8 cellular contexts compared by ENCODE assay signal in the genomic region with DNA sequence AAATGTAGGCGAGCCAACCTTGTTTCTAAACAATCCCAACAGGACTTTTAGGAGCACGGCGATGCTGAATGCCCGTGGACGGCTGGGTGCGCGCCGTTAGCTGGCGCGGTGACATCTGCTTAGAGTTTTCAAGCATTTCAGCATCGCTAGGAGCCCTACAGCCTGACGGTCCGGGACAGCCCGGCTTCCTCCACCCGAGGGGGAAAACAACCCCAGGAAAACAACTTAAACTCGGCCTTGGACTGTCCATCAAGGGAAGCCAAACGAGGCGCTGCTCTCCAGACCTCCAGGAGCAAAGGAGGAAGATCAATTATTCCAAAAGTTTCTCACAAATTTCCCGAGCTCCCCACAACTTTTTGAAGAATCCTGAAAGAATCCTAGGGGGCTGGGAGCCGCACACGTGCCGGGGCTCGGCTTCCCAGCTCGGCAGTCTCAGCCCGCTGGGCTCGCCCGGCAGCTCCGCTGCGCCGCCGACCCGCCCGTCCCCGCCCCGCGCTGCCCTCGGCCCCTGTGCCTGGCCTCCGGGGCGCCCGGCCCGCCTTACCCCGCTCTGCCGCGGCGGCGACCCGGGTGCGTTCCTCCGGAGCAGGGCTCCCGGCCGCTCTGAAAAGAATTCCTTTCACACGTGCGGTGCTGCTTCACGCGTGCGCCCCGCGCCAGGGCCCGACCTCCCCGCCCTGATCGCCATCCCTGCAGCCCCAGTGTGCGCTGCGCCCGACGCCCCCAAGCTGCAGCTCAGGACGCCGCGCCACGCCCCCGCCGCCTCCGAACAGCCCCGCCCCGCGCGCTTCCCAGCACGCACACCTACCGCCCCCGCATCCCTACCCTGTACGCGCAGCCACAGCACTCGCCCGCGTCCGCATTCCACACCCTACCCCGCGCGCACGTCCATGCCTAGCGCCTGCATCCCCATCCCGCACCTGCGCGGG. TPM values are rescaled to one million over a fixed set of nuclear protein-coding genes. Genes with fewer than 3 reads are reported as not detected.
DNase-seq lines count a peak whose midpoint lies in the region; ATAC-seq and TF ChIP-seq lines count a peak whose summit lies in the region.

A gene (minus strand): TSS at position 707 of the 929 bp plus-strand sequence. CDS start 17,764 bp downstream, outside the sequence.

- no peak for TF ChIP-seq RAD21 in Ishikawa (IDR thresholded peaks at IDR 0.05; ENCODE audit: low read depth)

- TF ChIP-seq CTCF in epithelial cell of proximal tubule (conservative IDR thresholded peaks at IDR 0.05; ENCODE audit: low read depth, low read length): no peak
- no peak for TF ChIP-seq CTCF in neural crest cell (conservative IDR thresholded peaks at IDR 0.05)
- TF ChIP-seq CTCF in upper lobe of left lung (IDR thresholded peaks at IDR 0.05): no peak

- H3K4me3 ChIP-seq in epithelial cell of proximal tubule (ENCODE audit: low read depth, low read length) (peak within 1 kb of the TSS; percentile 47), upper lobe of left lung (peak within 1 kb of the TSS in 3 of 4 donors; percentile 39 to 51 (median 39))

- no peaks in the 10 kb centered on the region for H3K36me3 ChIP-seq in upper lobe of left lung

- H3K4me1 Mint-ChIP-seq in neural crest cell: peaks cover 13% of the 10 kb centered on the region

- peaks cover 18 to 21% (median 19%) of the 10 kb centered on the region in 4 donors for H3K4me1 ChIP-seq in upper lobe of left lung

- H3K9me3 ChIP-seq in upper lobe of left lung: no peaks in the 10 kb centered on the region

- peaks cover 0 to 53% (median 17%) of the 10 kb centered on the region in 4 donors for H3K27me3 ChIP-seq in upper lobe of left lung

- WGBS in upper lobe of left lung, 2 donors: 2 to 5% methylated on average over 18 to 71 of the region's 93 CpGs

- H3K4me3 Mint-ChIP-seq in neural crest cell: peak within 1 kb of the TSS; percentile 88

- DNase-seq in EL: peak; percentile 58
- DNase-seq in activated CD4-positive, alpha-beta T cell treated with anti-CD3 and anti-CD28 coated beads, Interleukin-2, amount 50 U/mL, for 48 hours: peak; percentile 57 to 63
- no peak for DNase-seq in epithelial cell of proximal tubule (ENCODE audit: low read depth)
- DNase-seq in neural crest cell (ENCODE audit: low read depth, low spot score): peak; percentile 23
- peak in 1 of 2 donors; percentile 90 for DNase-seq in upper lobe of left lung
- no peak for DNase-seq in cerebellar nuclear complex (lab: John Stamatoyannopoulos, UW)

- ATAC-seq in GM21576 (IDR thresholded peaks at IDR 0.05; ENCODE audit: unreplicated experiment): peak; percentile 55
- ATAC-seq in upper lobe of left lung (ENCODE audit: low FRiP score in 2 of 2): peak in 1 of 2 donors; percentile 60

- no peak for TF ChIP-seq POLR2A in upper lobe of left lung (IDR thresholded peaks at IDR 0.05)

- TF ChIP-seq EP300 in Ishikawa (IDR thresholded peaks at IDR 0.05; ENCODE audit: borderline replicate concordance): no peak
- no peak for TF ChIP-seq EP300 in upper lobe of left lung (IDR thresholded peaks at IDR 0.05)

- H3K27me3 Mint-ChIP-seq in neural crest cell (ENCODE audit: low read depth): peaks cover 84% of the 10 kb centered on the region

- H3K9me3 Mint-ChIP-seq in neural crest cell: no peaks in the 10 kb centered on the region

- H3K27ac ChIP-seq in upper lobe of left lung: no peak within 1 kb of the TSS

- no peaks in the 10 kb centered on the region for H3K36me3 Mint-ChIP-seq in neural crest cell (ENCODE audit: low read depth)

- no peak within 1 kb of the TSS for H3K27ac Mint-ChIP-seq in neural crest cell (ENCODE audit: unreplicated experiment)

TF ChIP-seq in Ishikawa, 13 proteins besides CTCF, POLR2A, EP300 and RAD21:
- no peak for TF ChIP-seq TAF1 (IDR thresholded peaks at IDR 0.05; ENCODE audit: low read depth)
- TF ChIP-seq EGR1 (IDR thresholded peaks at IDR 0.05): peak; percentile 99
- TF ChIP-seq TEAD4 (IDR thresholded peaks at IDR 0.05): no peak

RNA-seq across cellular contexts. Expression of the gene that starts here (rescaled TPM):
- total RNA-seq in epithelial cell of proximal tubule (0.14 and 0.58 TPM in 2 replicates), neural crest cell (not detected in 2 replicates), upper lobe of left lung (under 1 TPM in 2 of 6 donors, not detected in 4; 0.07 to 0.10 TPM)

Comparison
In these comparisons a context has a peak if more than half of its experiments do, and no peak if none do; other contexts are left out.
1. Peak in DNase-seq in neural crest cell; RNA of the gene not detected or under 1 TPM.
2. DNase-seq: peak in EL (single experiment) and activated CD4-positive, alpha-beta T cell treated with anti-CD3 and anti-CD28 coated beads, Interleukin-2, amount 50 U/mL, for 48 hours (2 of 2); none in epithelial cell of proximal tubule (single experiment) and cerebellar nuclear complex (0 of 2).